14 cellular contexts compared by ENCODE assay signal in the genomic region with DNA sequence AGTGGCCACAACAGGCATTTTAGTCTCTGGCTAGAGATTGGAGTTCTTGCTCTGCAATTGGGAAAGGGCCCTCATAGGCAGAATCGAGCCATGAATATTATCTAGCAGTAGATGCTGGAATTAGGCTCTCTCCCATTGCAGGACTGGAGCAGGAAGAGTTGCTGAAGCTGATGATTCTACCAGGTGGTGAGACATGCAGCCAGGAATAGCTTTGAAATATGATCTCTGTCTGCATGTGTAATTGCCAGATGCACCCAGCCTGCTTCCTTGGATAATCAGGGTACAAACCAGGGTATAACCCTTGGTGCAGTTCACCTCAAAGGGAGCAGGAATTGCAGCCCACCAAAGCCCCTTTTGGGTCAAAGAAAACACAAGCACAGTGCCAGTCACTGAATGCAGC.
DNase-seq lines count a peak whose midpoint lies in the region; ATAC-seq and TF ChIP-seq lines count a peak whose summit lies in the region.
"Had no signal": no experiment of that assay in that cellular context is flagged by ENCODE, and none has a peak within 500 bp of the region (broad histone marks: within the 10 kb centered on the region; RNA-seq: fewer than 3 reads in every experiment).

No MANE protein-coding gene starts in this region.

- H3K27ac ChIP-seq in gastrocnemius medialis (no peak overlapping the region), coronary artery (no peak overlapping the region)
- H3K27ac ChIP-seq: A549 had no signal

- H3K4me1 ChIP-seq in gastrocnemius medialis: peaks cover 0 to 5% of the 10 kb centered on the region in 2 donors
- H3K4me1 ChIP-seq: A549 had no signal

- DNase-seq in NCI-H82 (lab: John Stamatoyannopoulos, UW): peak; percentile 6
- DNase-seq in NCI-H82 treated with DMSO at 0.1 percent for 48 hours (lab: John Stamatoyannopoulos, UW; ENCODE audit: unreplicated experiment): no peak
- DNase-seq in NCI-H524 (lab: John Stamatoyannopoulos, UW): peak; percentile 8 to 67
- peak; percentile 4 for DNase-seq in SHP77 treated with DMSO at 0.1 percent for 48 hours (lab: John Stamatoyannopoulos, UW)
- DNase-seq in gastrocnemius medialis: no peak
- DNase-seq in middle frontal gyrus (ENCODE audit: extremely low spot score, low spot score): no peak
- DNase-seq in KBM-7: no peak
- no peak for DNase-seq in coronary artery (ENCODE audit: low spot score)
- DNase-seq: CD8-positive, alpha-beta T cell; COR-L47; DMS153; HCEC 1CT; HFFc6 had no signal

- no peak for TF ChIP-seq POLR2A in gastrocnemius medialis (IDR thresholded peaks at IDR 0.05)

- no peaks in the 10 kb centered on the region for H3K27me3 ChIP-seq in gastrocnemius medialis

- H3K4me3 ChIP-seq in gastrocnemius medialis (no peak overlapping the region), coronary artery (no peak overlapping the region)
- H3K4me3 ChIP-seq: A549 had no signal

- in situ Hi-C loops in gastrocnemius medialis (cut with MboI; ENCODE audit: low sequenced_read_pairs in 4 of 4): no loop called here
- in situ Hi-C loops in KBM-7 (cut with MboI; ENCODE audit: low pct_unique_long_range_greater_than_20kb, low sequenced_read_pairs): no loop called here

- peak; percentile 66 to 80 for ATAC-seq in gastrocnemius medialis
- ATAC-seq: A549; CD8-positive, alpha-beta T cell had no signal

- H3K36me3 ChIP-seq in gastrocnemius medialis: no peaks in the 10 kb centered on the region

- intact Hi-C loops in gastrocnemius medialis (cut with DNase I; ENCODE audit: low total_unique reads): no loop called here

- no peaks in the 10 kb centered on the region for H3K9me3 ChIP-seq in gastrocnemius medialis
- H3K9me3 ChIP-seq: A549 had no signal

- TF ChIP-seq CTCF in gastrocnemius medialis (IDR thresholded peaks at IDR 0.05 in 4 of 5, conservative IDR thresholded peaks at IDR 0.05 in 1 of 5): no peak
- TF ChIP-seq CTCF in coronary artery (IDR thresholded peaks at IDR 0.05): no peak

Comparison
In these comparisons a context has a peak if more than half of its experiments do, and no peak if none do; other contexts are left out.
1. DNase-seq: peak in NCI-H82 (single experiment), NCI-H524 (2 of 2) and SHP77 treated with DMSO at 0.1 percent for 48 hours (single experiment); none in NCI-H82 treated with DMSO at 0.1 percent for 48 hours (single experiment), gastrocnemius medialis (0 of 2), middle frontal gyrus (single experiment), KBM-7 (single experiment) and coronary artery (single experiment).